ENCODE assay signal across 8 cellular contexts in genomic region chr3:125110016-125110875, GRCh38. TPM values are rescaled to one million over a fixed set of nuclear protein-coding genes. Genes with fewer than 3 reads are reported as not detected.
A peak's percentile ranks its signal among the peaks of the same experiment; 100 is the strongest.
DNase-seq lines count a peak whose midpoint lies in the region; TF ChIP-seq lines count a peak whose summit lies in the region.

No MANE protein-coding gene starts in this region.

- H3K27me3 ChIP-seq in BLaER1 treated with 17β-estradiol and CSF1 and Interleukin-3, amounts not matched to agents 10 nM and 100 nM = peaks cover 0 to 37% (median 0%) of the 10 kb centered on the region in 11 experiments; a peak in 4 of 22 replicates
- H3K27me3 ChIP-seq in kidney epithelial cell (ENCODE audit: control insufficient read depth, insufficient read depth, low read length) (no peaks in the 10 kb centered on the region), HAP-1 (ENCODE audit: low read depth) (no peaks in the 10 kb centered on the region)

- TF ChIP-seq CTCF in kidney epithelial cell (IDR thresholded peaks at IDR 0.05; ENCODE audit: insufficient read depth, low read length, poor library complexity, severe bottlenecking) = no peak

- no peak overlapping the region for H3K4me3 Mint-ChIP-seq in activated T-helper 1 cell treated with anti-CD3 and anti-CD28 coated beads, Interleukin-12 subunit alpha, Interleukin-12 subunit beta, Interleukin-2, Interleukin-4 antibody, amounts not matched to agents 30 ng/mL and 10 ng/mL and 1 ng/mL, durations not matched to agents 14 hours and 24 hours and 36 hours

- peak overlapping the region in 7 of 11 experiments; percentile 9 to 87 (median 34); a peak in 5 of 22 replicates for H3K27ac ChIP-seq in BLaER1 treated with 17β-estradiol and CSF1 and Interleukin-3, amounts not matched to agents 10 nM and 100 nM

- H3K9ac ChIP-seq in BLaER1 treated with 17β-estradiol and CSF1 and Interleukin-3, amounts not matched to agents 10 nM and 100 nM = no peak overlapping the region

- H4K20me1 ChIP-seq in BLaER1 treated with 17β-estradiol and CSF1 and Interleukin-3, amounts not matched to agents 10 nM and 100 nM = peaks cover 0 to 12% (median 0%) of the 10 kb centered on the region in 11 experiments; a peak in 1 of 22 replicates

- in situ Hi-C loops in HAP-1 (cut with MboI; ENCODE audit: low sequenced_read_pairs) = no loop called here

- intact Hi-C loops in activated T-helper 1 cell treated with anti-CD3 and anti-CD28 coated beads, Interleukin-12 subunit alpha, Interleukin-12 subunit beta, Interleukin-2, Interleukin-4 antibody, amounts not matched to agents 30 ng/mL and 10 ng/mL and 1 ng/mL, durations not matched to agents 14 hours and 24 hours and 36 hours (cut with micrococcal nuclease) = loop anchor here (1.0 to 2.0 kb wide), 2 partner anchors 15 to 31 kb away; no protein-coding TSS in a partner anchor

- H3K4me1 Mint-ChIP-seq in activated T-helper 1 cell treated with anti-CD3 and anti-CD28 coated beads, Interleukin-12 subunit alpha, Interleukin-12 subunit beta, Interleukin-2, Interleukin-4 antibody, amounts not matched to agents 30 ng/mL and 10 ng/mL and 1 ng/mL, durations not matched to agents 14 hours and 24 hours and 36 hours (ENCODE audit: low read depth) = peaks cover 33% of the 10 kb centered on the region

- peak; percentile 83 for DNase-seq in HS-5 (ENCODE audit: low read depth)
- no peak for DNase-seq in activated T-helper 1 cell treated with anti-CD3 and anti-CD28 coated beads, Interleukin-12 subunit alpha, Interleukin-12 subunit beta, Interleukin-2, Interleukin-4 antibody, amounts not matched to agents 30 ng/mL and 10 ng/mL and 1 ng/mL, durations not matched to agents 14 hours and 24 hours and 36 hours (ENCODE audit: low spot score)
- DNase-seq in kidney epithelial cell (ENCODE audit: low read depth) = peak; percentile 76
- no peak for DNase-seq in HAP-1 (ENCODE audit: low spot score in 2 of 2)
- no peak for DNase-seq in HuH-7.5 (ENCODE audit: low spot score)
- DNase-seq in putamen (ENCODE audit: low spot score) = no peak
- DNase-seq in NCI-H2196 (lab: John Stamatoyannopoulos, UW; ENCODE audit: unreplicated experiment) = no peak

- peak overlapping the region; percentile 54 to 84 (median 70) for H3K4me2 ChIP-seq in BLaER1 treated with 17β-estradiol and CSF1 and Interleukin-3, amounts not matched to agents 10 nM and 100 nM

- H3K27me3 Mint-ChIP-seq in activated T-helper 1 cell treated with anti-CD3 and anti-CD28 coated beads, Interleukin-12 subunit alpha, Interleukin-12 subunit beta, Interleukin-2, Interleukin-4 antibody, amounts not matched to agents 30 ng/mL and 10 ng/mL and 1 ng/mL, durations not matched to agents 14 hours and 24 hours and 36 hours (ENCODE audit: insufficient read depth) = peaks cover 22% of the 10 kb centered on the region

- H3K9me3 Mint-ChIP-seq in activated T-helper 1 cell treated with anti-CD3 and anti-CD28 coated beads, Interleukin-12 subunit alpha, Interleukin-12 subunit beta, Interleukin-2, Interleukin-4 antibody, amounts not matched to agents 30 ng/mL and 10 ng/mL and 1 ng/mL, durations not matched to agents 14 hours and 24 hours and 36 hours = peaks cover 6% of the 10 kb centered on the region

- peaks cover 37 to 47% (median 42%) of the 10 kb centered on the region in 10 experiments for H3K4me1 ChIP-seq in BLaER1 treated with 17β-estradiol and CSF1 and Interleukin-3, amounts not matched to agents 10 nM and 100 nM
- H3K4me1 ChIP-seq in HAP-1 = no peaks in the 10 kb centered on the region

- H3K36me3 Mint-ChIP-seq in activated T-helper 1 cell treated with anti-CD3 and anti-CD28 coated beads, Interleukin-12 subunit alpha, Interleukin-12 subunit beta, Interleukin-2, Interleukin-4 antibody, amounts not matched to agents 30 ng/mL and 10 ng/mL and 1 ng/mL, durations not matched to agents 14 hours and 24 hours and 36 hours (ENCODE audit: low read depth) = peaks cover 3% of the 10 kb centered on the region

- peaks cover 0 to 7% (median 5%) of the 10 kb centered on the region in 11 experiments; a peak in 9 of 22 replicates for H3K9me3 ChIP-seq in BLaER1 treated with 17β-estradiol and CSF1 and Interleukin-3, amounts not matched to agents 10 nM and 100 nM (replicated peaks in 1 of 11)
- no peaks in the 10 kb centered on the region for H3K9me3 ChIP-seq in HAP-1

- H3K4me3 ChIP-seq in BLaER1 treated with 17β-estradiol and CSF1 and Interleukin-3, amounts not matched to agents 10 nM and 100 nM = no peak overlapping the region
- H3K4me3 ChIP-seq in kidney epithelial cell (ENCODE audit: low read depth, low read length) = no peak overlapping the region
- no peak overlapping the region for H3K4me3 ChIP-seq in HAP-1

- peak overlapping the region; percentile 77 for H3K27ac Mint-ChIP-seq in activated T-helper 1 cell treated with anti-CD3 and anti-CD28 coated beads, Interleukin-12 subunit alpha, Interleukin-12 subunit beta, Interleukin-2, Interleukin-4 antibody, amounts not matched to agents 30 ng/mL and 10 ng/mL and 1 ng/mL, durations not matched to agents 14 hours and 24 hours and 36 hours

- no peaks in the 10 kb centered on the region for H3K36me3 ChIP-seq in BLaER1 treated with 17β-estradiol and CSF1 and Interleukin-3, amounts not matched to agents 10 nM and 100 nM
- H3K36me3 ChIP-seq in kidney epithelial cell (ENCODE audit: control insufficient read depth, insufficient read depth, low read length) (no peaks in the 10 kb centered on the region), HAP-1 (replicated peaks) (no peaks in the 10 kb centered on the region)

RNA-seq across cellular contexts. Expression of gene HEG1, which starts 54.4 kb away (rescaled TPM):
- total RNA-seq in activated T-helper 1 cell treated with anti-CD3 and anti-CD28 coated beads, Interleukin-12 subunit alpha, Interleukin-12 subunit beta, Interleukin-2, Interleukin-4 antibody, amounts not matched to agents 30 ng/mL and 10 ng/mL and 1 ng/mL, durations not matched to agents 14 hours and 24 hours and 36 hours = 43.7 and 45.1 TPM in 2 replicates
- 16.8 and 17.4 TPM in 2 replicates for total RNA-seq in kidney epithelial cell

Comparison
In these comparisons a context has a peak if more than half of its experiments do, and no peak if none do; other contexts are left out.
1. DNase-seq: peak in HS-5 (single experiment) and kidney epithelial cell (single experiment); none in activated T-helper 1 cell treated with anti-CD3 and anti-CD28 coated beads, Interleukin-12 subunit alpha, Interleukin-12 subunit beta, Interleukin-2, Interleukin-4 antibody, amounts not matched to agents 30 ng/mL and 10 ng/mL and 1 ng/mL, durations not matched to agents 14 hours and 24 hours and 36 hours (single experiment), HAP-1 (0 of 2), HuH-7.5 (single experiment), putamen (single experiment) and NCI-H2196 (single experiment).